ENCODE assay signal across 24 cellular contexts in the genomic region with DNA sequence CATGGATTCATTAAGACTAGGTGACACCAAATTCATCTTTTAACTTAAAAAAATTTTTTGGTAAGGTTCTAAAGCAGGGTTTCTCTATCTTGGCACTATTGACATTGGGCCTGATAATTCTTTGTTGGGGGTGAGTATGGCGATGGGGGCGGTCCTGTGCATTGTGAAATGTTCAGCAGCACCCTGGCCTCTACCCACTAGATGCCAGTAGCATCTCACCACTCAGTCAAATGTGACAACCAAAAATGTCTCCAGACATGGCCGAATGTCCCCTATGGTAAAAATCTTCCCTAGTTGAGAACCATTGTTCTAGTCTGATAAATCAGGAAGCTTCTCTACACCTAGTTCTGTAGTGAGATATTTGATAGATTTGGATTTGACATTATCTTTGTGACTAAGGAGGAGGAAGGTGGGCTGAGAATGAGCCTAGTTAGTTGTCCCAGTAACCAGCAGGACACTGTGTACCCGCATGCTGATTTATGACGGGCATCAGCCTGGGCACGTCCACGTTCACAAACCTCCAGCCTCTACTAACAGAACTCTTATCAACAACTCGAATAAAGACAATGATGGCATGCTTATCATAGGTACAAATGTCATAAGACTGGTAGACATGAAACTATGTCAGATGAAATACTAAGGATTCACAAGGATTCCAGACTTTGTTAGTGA.
"Had no signal": no experiment of that assay in that cellular context is flagged by ENCODE, and none has a peak within 500 bp of the region (broad histone marks: within the 10 kb centered on the region; RNA-seq: fewer than 3 reads in every experiment).

No MANE protein-coding gene starts in this region.

- H3K27me3 ChIP-seq: body of pancreas, stomach, tibial nerve had no signal

- H3K9me3 ChIP-seq: body of pancreas, lower lobe of right lung, mucosa of descending colon, stomach, suprapubic skin, tibial nerve had no signal

- H3K4me1 ChIP-seq: body of pancreas, suprapubic skin, tibial nerve had no signal

- H3K27ac ChIP-seq: body of pancreas, lower lobe of right lung, stomach, suprapubic skin, tibial nerve had no signal

- ATAC-seq: activated CD8-positive, alpha-beta T cell treated with anti-CD3 and anti-CD28 coated beads, Interleukin-2, amount 10 ng/mL, durations not matched to agents 7 days and 5 days; body of pancreas; lower lobe of right lung; mucosa of descending colon had no signal

- H3K4me3 ChIP-seq: body of pancreas, lower lobe of right lung, mucosa of descending colon, stomach, suprapubic skin, tibial nerve had no signal

- H3K36me3 ChIP-seq: lower lobe of right lung, stomach, suprapubic skin, tibial nerve had no signal

- DNase-seq: activated CD4-positive, alpha-beta T cell treated with anti-CD3 and anti-CD28 coated beads for 1 hour; activated CD4-positive, alpha-beta T cell treated with anti-CD3 and anti-CD28 coated beads, Interleukin-2, amount 50 U/mL, for 1 hour; activated CD8-positive, alpha-beta T cell treated with anti-CD3 and anti-CD28 coated beads, Interleukin-2, amount 10 ng/mL, durations not matched to agents 7 days and 5 days; activated gamma-delta T cell; anterior cingulate cortex; body of pancreas; caudate nucleus; dermis blood vessel endothelial cell; effector CD8-positive, alpha-beta T cell; erythroblast; foreskin fibroblast; hippocampal formation; kidney glomerular epithelial cell; lower lobe of right lung; mesendoderm; mucosa of descending colon; naive B cell; occipital lobe; posterior cingulate gyrus; stimulated activated CD4-positive, alpha-beta T cell treated with anti-CD3 and anti-CD28 coated beads, Interleukin-1b, Interleukin-23, amount 100 ng/mL, for 48 hours; stomach; T-helper 1 cell had no signal
